Comparison of ENCODE assay signal across 1 cellular context in genomic region chr2:192566863-192567262, GRCh38.
TF ChIP-seq lines count a peak whose summit lies in the region.

No MANE protein-coding gene starts in this region.

TF ChIP-seq in HCT116, 20 proteins besides CTCF, POLR2A, EP300 and RAD21:
- TF ChIP-seq, protein P1, sequence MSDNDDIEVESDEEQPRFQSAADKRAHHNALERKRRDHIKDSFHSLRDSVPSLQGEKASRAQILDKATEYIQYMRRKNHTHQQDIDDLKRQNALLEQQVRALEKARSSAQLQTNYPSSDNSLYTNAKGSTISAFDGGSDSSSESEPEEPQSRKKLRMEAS (IDR thresholded peaks at IDR 0.05): no peak
- no peak for TF ChIP-seq YY1 (IDR thresholded peaks at IDR 0.05; ENCODE audit: extremely low read depth, insufficient replicate concordance, low read depth, low read length)
- no peak for TF ChIP-seq POLR2AphosphoS5 (IDR thresholded peaks at IDR 0.05; ENCODE audit: low read depth, low read length)
- TF ChIP-seq TCF7L2 (IDR thresholded peaks at IDR 0.05; ENCODE audit: borderline replicate concordance, extremely low read depth, insufficient read depth, insufficient read length): no peak
- TF ChIP-seq CBX3 (IDR thresholded peaks at IDR 0.05; ENCODE audit: low read depth): no peak
- TF ChIP-seq FOSL1 (IDR thresholded peaks at IDR 0.05; ENCODE audit: low read depth): no peak
- no peak for TF ChIP-seq EGR1 (IDR thresholded peaks at IDR 0.05; ENCODE audit: low read depth)
- TF ChIP-seq SP1 (IDR thresholded peaks at IDR 0.05; ENCODE audit: low read depth): no peak
- no peak for TF ChIP-seq SRF (IDR thresholded peaks at IDR 0.05; ENCODE audit: low read depth)
- TF ChIP-seq ZNF274 (IDR thresholded peaks at IDR 0.05; ENCODE audit: low read depth, low read length): no peak
- no peak for TF ChIP-seq SIN3A (IDR thresholded peaks at IDR 0.05; ENCODE audit: low read depth)
- TF ChIP-seq ZFX (IDR thresholded peaks at IDR 0.05): no peak
- TF ChIP-seq, protein P2, sequence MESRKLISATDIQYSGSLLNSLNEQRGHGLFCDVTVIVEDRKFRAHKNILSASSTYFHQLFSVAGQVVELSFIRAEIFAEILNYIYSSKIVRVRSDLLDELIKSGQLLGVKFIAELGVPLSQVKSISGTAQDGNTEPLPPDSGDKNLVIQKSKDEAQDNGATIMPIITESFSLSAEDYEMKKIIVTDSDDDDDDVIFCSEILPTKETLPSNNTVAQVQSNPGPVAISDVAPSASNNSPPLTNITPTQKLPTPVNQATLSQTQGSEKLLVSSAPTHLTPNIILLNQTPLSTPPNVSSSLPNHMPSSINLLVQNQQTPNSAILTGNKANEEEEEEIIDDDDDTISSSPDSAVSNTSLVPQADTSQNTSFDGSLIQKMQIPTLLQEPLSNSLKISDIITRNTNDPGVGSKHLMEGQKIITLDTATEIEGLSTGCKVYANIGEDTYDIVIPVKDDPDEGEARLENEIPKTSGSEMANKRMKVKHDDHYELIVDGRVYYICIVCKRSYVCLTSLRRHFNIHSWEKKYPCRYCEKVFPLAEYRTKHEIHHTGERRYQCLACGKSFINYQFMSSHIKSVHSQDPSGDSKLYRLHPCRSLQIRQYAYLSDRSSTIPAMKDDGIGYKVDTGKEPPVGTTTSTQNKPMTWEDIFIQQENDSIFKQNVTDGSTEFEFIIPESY (IDR thresholded peaks at IDR 0.05; ENCODE audit: extremely low read depth, insufficient replicate concordance, low read length): no peak
- TF ChIP-seq ELF1 (IDR thresholded peaks at IDR 0.05; ENCODE audit: borderline replicate concordance, low read depth): no peak
